ENCODE assay signal across 14 cellular contexts in genomic region chr19:54684537-54684936, GRCh38. TPM values are rescaled to one million over a fixed set of nuclear protein-coding genes. Genes with fewer than 3 reads are reported as not detected.
A peak's percentile ranks its signal among the peaks of the same experiment; 100 is the strongest.
DNase-seq lines count a peak whose midpoint lies in the region; ATAC-seq and TF ChIP-seq lines count a peak whose summit lies in the region.
"Had no signal": no experiment of that assay in that cellular context is flagged by ENCODE, and none has a peak within 500 bp of the region (broad histone marks: within the 10 kb centered on the region; RNA-seq: fewer than 3 reads in every experiment).

No MANE protein-coding gene starts in this region.

- DNase-seq in AML-193 (lab: John Stamatoyannopoulos, UW): peak; percentile 56 to 65
- peak; percentile 51 to 59 for DNase-seq in HL-60 (ENCODE audit: low read depth in 1 of 2, low spot score in 1 of 2)
- peak; percentile 6 to 34 for DNase-seq in PC-9
- peak; percentile 24 for DNase-seq in epithelial cell of esophagus (ENCODE audit: low read depth)
- DNase-seq in stimulated activated CD4-positive, alpha-beta T cell treated with anti-CD3 and anti-CD28 coated beads, Interleukin-2, amount 100 ng/mL, for 24 hours: no peak
- DNase-seq in DMS79 treated with DMSO at 0.1 percent for 48 hours (lab: John Stamatoyannopoulos, UW): no peak
- no peak for DNase-seq in NCI-H1694 treated with DMSO at 0.1 percent for 48 hours (lab: John Stamatoyannopoulos, UW)
- DNase-seq: activated T-cell treated with anti-CD3 and anti-CD28 coated beads for 4 hours, kidney, NCI-H69, sigmoid colon had no signal

- no peak overlapping the region for H3K4me2 ChIP-seq in PC-9

- intact Hi-C loops in PC-9 (cut with micrococcal nuclease; ENCODE audit: unreplicated experiment): no loop called here

- H3K9me2 ChIP-seq in PC-9 (ENCODE audit: insufficient read depth): no peaks in the 10 kb centered on the region

- H3K9me3 ChIP-seq in PC-9 (ENCODE audit: insufficient read depth, low read depth): no peaks in the 10 kb centered on the region
- H3K9me3 ChIP-seq: sigmoid colon had no signal

- no peak overlapping the region for H2AFZ ChIP-seq in PC-9

- no peaks in the 10 kb centered on the region for H3K36me3 ChIP-seq in PC-9 (ENCODE audit: low read depth)
- H3K36me3 ChIP-seq: sigmoid colon had no signal

- TF ChIP-seq CTCF in HL-60 (IDR thresholded peaks at IDR 0.05; ENCODE audit: insufficient read depth, low read length) (no peak), PC-9 (conservative IDR thresholded peaks at IDR 0.05) (no peak), epithelial cell of esophagus (IDR thresholded peaks at IDR 0.05; ENCODE audit: insufficient read depth, low read depth, low read length, missing control alignments) (no peak)

- H4K20me1 ChIP-seq in PC-9 (ENCODE audit: insufficient read depth): no peaks in the 10 kb centered on the region

- H3K79me2 ChIP-seq in PC-9 (ENCODE audit: low read depth): no peaks in the 10 kb centered on the region

- no peak for ATAC-seq in GM18909 (IDR thresholded peaks at IDR 0.05; ENCODE audit: poor library complexity, unreplicated experiment)
- ATAC-seq: effector memory CD8-positive, alpha-beta T cell; stimulated activated memory B cell treated with anti-CD40 and anti-IgM and Interleukin-4, amounts not matched to agents 10 μg/mL and 1 μg/mL and 100 μg/mL, for 72 hours had no signal

- CTCF ChIA-PET in PC-9 (lab: Charles Lee): no interaction called here

- H3K4me1 ChIP-seq in PC-9 (replicated peaks; ENCODE audit: insufficient read depth): no peaks in the 10 kb centered on the region
- H3K4me1 ChIP-seq: sigmoid colon had no signal

- POLR2A ChIA-PET in PC-9 (lab: Charles Lee; ENCODE audit: unreplicated experiment): no interaction called here

- no TSS peak for BruUV-seq in PC-9 (replicated peaks; lab: Mats Ljungman, UMichigan)

- H3K27me3 ChIP-seq in HL-60 (ENCODE audit: insufficient read depth, poor library complexity, severe bottlenecking) (no peaks in the 10 kb centered on the region), PC-9 (ENCODE audit: insufficient read depth, low read depth) (peaks cover 51% of the 10 kb centered on the region)

- H3F3A ChIP-seq in PC-9 (ENCODE audit: insufficient read depth, low read depth): no peaks in the 10 kb centered on the region

- H3K4me3 ChIP-seq in HL-60 (replicated peaks; ENCODE audit: insufficient read depth, low read length) (no peak overlapping the region), PC-9 (no peak overlapping the region), epithelial cell of esophagus (ENCODE audit: low read length) (no peak overlapping the region)
- H3K4me3 ChIP-seq: sigmoid colon had no signal

- no peak overlapping the region for H3K27ac ChIP-seq in HL-60 (replicated peaks)
- H3K27ac ChIP-seq in PC-9: no peak overlapping the region
- H3K27ac ChIP-seq: sigmoid colon had no signal

RNA-seq across cellular contexts. Expression of gene LILRB4, which starts 21.8 kb away (rescaled TPM):
- total RNA-seq in PC-9 (2021): not detected in 2 replicates

RNA-seq across cellular contexts. Expression of gene KIR3DL3, which starts 39.7 kb away (rescaled TPM):
- not detected in 2 replicates for total RNA-seq in PC-9 (2021)
- total RNA-seq: kidney, sigmoid colon had no signal

RNA-seq across cellular contexts. Expression of gene KIR2DL3, which starts 53.8 kb away (rescaled TPM):
- total RNA-seq in PC-9 (2021): not detected in 2 replicates
- total RNA-seq: sigmoid colon had no signal

RNA-seq across cellular contexts. Expression of gene LILRB1, which starts 54.3 kb away (rescaled TPM):
- not detected in 2 replicates for total RNA-seq in PC-9 (2021)

Comparison
In these comparisons a context has a peak if more than half of its experiments do, and no peak if none do; other contexts are left out.
1. DNase-seq: peak in AML-193 (2 of 2), HL-60 (2 of 2), PC-9 (2 of 2) and epithelial cell of esophagus (single experiment); none in stimulated activated CD4-positive, alpha-beta T cell treated with anti-CD3 and anti-CD28 coated beads, Interleukin-2, amount 100 ng/mL, for 24 hours (0 of 2), DMS79 treated with DMSO at 0.1 percent for 48 hours (single experiment) and NCI-H1694 treated with DMSO at 0.1 percent for 48 hours (single experiment).